Comparison of ENCODE assay signal across 1 cellular context in the genomic region with DNA sequence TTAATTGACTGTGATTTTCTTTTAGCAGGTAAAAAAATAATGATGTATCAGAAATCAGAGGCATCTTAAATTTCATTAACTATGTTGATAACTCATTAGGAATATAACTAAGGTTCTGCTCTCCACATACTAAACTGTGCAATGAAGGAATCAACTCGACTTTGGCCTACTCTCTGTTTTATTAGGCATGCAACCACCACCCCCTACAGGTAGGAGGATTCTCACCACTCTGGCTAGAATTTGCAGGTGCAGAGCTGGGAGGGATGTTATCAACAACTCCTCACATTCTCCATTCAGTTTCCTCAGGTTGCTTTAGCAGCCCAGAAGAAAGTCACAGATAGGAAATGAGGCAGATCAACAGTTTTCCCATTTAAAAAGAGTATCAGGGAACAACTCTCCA.
TF ChIP-seq lines count a peak whose summit lies in the region.

No MANE protein-coding gene starts in this region.

TF ChIP-seq in GM23338, 12 proteins besides CTCF, POLR2A, EP300 and RAD21 (continued from another document):
- TF ChIP-seq REST (IDR thresholded peaks at IDR 0.05; ENCODE audit: unreplicated experiment) (no peak), ZNF331 (CRISPR knock-in tag; IDR thresholded peaks at IDR 0.05; ENCODE audit: low read depth) (no peak)
